1 cellular context compared by ENCODE assay signal in the genomic region with DNA sequence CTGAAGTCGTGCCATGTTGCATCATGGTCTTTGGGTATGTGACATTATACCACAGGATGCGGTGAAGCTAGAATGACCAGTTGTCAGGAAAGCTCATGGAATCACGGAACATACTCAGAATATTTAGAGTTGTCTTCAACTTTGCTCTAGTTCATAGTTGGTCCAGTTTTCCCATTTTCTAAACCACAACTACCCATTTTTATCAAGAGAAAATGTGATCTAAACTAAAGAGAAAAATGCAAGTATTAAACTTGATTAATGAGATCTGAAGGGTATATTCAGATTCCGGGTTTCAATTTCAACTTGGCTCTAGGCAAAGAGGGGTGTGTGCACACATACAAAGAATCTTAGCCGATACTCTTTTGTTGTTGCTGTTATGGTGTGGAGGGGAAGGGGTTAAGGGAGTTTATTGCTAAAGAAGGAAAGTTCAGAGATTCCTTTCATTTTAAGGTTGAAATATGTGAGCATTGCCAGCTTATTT.
TF ChIP-seq lines count a peak whose summit lies in the region.

No MANE protein-coding gene starts in this region.

TF ChIP-seq in GM23338, 12 proteins besides CTCF, POLR2A, EP300 and RAD21 (continued from another document):
- TF ChIP-seq, protein P1, sequence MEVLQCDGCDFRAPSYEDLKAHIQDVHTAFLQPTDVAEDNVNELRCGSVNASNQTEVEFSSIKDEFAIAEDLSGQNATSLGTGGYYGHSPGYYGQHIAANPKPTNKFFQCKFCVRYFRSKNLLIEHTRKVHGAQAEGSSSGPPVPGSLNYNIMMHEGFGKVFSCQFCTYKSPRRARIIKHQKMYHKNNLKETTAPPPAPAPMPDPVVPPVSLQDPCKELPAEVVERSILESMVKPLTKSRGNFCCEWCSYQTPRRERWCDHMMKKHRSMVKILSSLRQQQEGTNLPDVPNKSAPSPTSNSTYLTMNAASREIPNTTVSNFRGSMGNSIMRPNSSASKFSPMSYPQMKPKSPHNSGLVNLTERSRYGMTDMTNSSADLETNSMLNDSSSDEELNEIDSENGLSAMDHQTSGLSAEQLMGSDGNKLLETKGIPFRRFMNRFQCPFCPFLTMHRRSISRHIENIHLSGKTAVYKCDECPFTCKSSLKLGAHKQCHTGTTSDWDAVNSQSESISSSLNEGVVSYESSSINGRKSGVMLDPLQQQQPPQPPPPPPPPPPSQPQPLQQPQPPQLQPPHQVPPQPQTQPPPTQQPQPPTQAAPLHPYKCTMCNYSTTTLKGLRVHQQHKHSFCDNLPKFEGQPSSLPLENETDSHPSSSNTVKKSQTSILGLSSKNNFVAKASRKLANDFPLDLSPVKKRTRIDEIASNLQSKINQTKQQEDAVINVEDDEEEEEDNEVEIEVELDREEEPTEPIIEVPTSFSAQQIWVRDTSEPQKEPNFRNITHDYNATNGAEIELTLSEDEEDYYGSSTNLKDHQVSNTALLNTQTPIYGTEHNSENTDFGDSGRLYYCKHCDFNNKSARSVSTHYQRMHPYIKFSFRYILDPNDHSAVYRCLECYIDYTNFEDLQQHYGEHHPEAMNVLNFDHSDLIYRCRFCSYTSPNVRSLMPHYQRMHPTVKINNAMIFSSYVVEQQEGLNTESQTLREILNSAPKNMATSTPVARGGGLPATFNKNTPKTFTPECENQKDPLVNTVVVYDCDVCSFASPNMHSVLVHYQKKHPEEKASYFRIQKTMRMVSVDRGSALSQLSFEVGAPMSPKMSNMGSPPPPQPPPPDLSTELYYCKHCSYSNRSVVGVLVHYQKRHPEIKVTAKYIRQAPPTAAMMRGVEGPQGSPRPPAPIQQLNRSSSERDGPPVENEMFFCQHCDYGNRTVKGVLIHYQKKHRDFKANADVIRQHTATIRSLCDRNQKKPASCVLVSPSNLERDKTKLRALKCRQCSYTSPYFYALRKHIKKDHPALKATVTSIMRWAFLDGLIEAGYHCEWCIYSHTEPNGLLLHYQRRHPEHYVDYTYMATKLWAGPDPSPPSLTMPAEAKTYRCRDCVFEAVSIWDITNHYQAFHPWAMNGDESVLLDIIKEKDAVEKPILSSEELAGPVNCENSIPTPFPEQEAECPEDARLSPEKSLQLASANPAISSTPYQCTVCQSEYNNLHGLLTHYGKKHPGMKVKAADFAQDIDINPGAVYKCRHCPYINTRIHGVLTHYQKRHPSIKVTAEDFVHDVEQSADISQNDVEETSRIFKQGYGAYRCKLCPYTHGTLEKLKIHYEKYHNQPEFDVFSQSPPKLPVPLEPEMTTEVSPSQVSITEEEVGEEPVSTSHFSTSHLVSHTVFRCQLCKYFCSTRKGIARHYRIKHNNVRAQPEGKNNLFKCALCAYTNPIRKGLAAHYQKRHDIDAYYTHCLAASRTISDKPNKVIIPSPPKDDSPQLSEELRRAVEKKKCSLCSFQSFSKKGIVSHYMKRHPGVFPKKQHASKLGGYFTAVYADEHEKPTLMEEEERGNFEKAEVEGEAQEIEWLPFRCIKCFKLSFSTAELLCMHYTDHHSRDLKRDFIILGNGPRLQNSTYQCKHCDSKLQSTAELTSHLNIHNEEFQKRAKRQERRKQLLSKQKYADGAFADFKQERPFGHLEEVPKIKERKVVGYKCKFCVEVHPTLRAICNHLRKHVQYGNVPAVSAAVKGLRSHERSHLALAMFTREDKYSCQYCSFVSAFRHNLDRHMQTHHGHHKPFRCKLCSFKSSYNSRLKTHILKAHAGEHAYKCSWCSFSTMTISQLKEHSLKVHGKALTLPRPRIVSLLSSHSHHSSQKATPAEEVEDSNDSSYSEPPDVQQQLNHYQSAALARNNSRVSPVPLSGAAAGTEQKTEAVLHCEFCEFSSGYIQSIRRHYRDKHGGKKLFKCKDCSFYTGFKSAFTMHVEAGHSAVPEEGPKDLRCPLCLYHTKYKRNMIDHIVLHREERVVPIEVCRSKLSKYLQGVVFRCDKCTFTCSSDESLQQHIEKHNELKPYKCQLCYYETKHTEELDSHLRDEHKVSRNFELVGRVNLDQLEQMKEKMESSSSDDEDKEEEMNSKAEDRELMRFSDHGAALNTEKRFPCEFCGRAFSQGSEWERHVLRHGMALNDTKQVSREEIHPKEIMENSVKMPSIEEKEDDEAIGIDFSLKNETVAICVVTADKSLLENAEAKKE (CRISPR knock-in tag; IDR thresholded peaks at IDR 0.05), result no peak
- TF ChIP-seq NANOG (IDR thresholded peaks at IDR 0.05; ENCODE audit: borderline replicate concordance), result no peak
- TF ChIP-seq ZNF114 (CRISPR knock-in tag; IDR thresholded peaks at IDR 0.05), result no peak
- TF ChIP-seq EZH2phosphoT487 (IDR thresholded peaks at IDR 0.05; ENCODE audit: unreplicated experiment), result no peak
- no peak for TF ChIP-seq STAT1 (IDR thresholded peaks at IDR 0.05; ENCODE audit: unreplicated experiment)
- TF ChIP-seq EZH2 (IDR thresholded peaks at IDR 0.05; ENCODE audit: low read depth, unreplicated experiment), result no peak
- TF ChIP-seq, protein P2, sequence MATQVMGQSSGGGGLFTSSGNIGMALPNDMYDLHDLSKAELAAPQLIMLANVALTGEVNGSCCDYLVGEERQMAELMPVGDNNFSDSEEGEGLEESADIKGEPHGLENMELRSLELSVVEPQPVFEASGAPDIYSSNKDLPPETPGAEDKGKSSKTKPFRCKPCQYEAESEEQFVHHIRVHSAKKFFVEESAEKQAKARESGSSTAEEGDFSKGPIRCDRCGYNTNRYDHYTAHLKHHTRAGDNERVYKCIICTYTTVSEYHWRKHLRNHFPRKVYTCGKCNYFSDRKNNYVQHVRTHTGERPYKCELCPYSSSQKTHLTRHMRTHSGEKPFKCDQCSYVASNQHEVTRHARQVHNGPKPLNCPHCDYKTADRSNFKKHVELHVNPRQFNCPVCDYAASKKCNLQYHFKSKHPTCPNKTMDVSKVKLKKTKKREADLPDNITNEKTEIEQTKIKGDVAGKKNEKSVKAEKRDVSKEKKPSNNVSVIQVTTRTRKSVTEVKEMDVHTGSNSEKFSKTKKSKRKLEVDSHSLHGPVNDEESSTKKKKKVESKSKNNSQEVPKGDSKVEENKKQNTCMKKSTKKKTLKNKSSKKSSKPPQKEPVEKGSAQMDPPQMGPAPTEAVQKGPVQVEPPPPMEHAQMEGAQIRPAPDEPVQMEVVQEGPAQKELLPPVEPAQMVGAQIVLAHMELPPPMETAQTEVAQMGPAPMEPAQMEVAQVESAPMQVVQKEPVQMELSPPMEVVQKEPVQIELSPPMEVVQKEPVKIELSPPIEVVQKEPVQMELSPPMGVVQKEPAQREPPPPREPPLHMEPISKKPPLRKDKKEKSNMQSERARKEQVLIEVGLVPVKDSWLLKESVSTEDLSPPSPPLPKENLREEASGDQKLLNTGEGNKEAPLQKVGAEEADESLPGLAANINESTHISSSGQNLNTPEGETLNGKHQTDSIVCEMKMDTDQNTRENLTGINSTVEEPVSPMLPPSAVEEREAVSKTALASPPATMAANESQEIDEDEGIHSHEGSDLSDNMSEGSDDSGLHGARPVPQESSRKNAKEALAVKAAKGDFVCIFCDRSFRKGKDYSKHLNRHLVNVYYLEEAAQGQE (IDR thresholded peaks at IDR 0.05; ENCODE audit: unreplicated experiment), result no peak
- no peak for TF ChIP-seq POLR2AphosphoS5 (IDR thresholded peaks at IDR 0.05; ENCODE audit: low read depth)
- TF ChIP-seq ZNF331 (CRISPR knock-in tag; IDR thresholded peaks at IDR 0.05; ENCODE audit: low read depth), result no peak
- TF ChIP-seq, protein P3, sequence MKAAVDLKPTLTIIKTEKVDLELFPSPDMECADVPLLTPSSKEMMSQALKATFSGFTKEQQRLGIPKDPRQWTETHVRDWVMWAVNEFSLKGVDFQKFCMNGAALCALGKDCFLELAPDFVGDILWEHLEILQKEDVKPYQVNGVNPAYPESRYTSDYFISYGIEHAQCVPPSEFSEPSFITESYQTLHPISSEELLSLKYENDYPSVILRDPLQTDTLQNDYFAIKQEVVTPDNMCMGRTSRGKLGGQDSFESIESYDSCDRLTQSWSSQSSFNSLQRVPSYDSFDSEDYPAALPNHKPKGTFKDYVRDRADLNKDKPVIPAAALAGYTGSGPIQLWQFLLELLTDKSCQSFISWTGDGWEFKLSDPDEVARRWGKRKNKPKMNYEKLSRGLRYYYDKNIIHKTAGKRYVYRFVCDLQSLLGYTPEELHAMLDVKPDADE (IDR thresholded peaks at IDR 0.05), result no peak
- no peak for TF ChIP-seq JUNB (IDR thresholded peaks at IDR 0.05; ENCODE audit: unreplicated experiment)
